In genomic region chr10:17649836-17650235, GRCh38 we compare ENCODE assay signal across 15 cellular contexts. TPM values are rescaled to one million over a fixed set of nuclear protein-coding genes. Genes with fewer than 3 reads are reported as not detected.
DNase-seq lines count a peak whose midpoint lies in the region; ATAC-seq, FAIRE-seq and TF ChIP-seq lines count a peak whose summit lies in the region.
"Had no signal": no experiment of that assay in that cellular context is flagged by ENCODE, and none has a peak within 500 bp of the region (broad histone marks: within the 10 kb centered on the region; RNA-seq: fewer than 3 reads in every experiment).

No MANE protein-coding gene starts in this region.

- H3K4me1 ChIP-seq in HepG2 (ENCODE audit: insufficient read depth, low read length) (peaks cover 85% of the 10 kb centered on the region), right lobe of liver (peaks cover 0 to 14% (median 6%) of the 10 kb centered on the region in 4 donors), iPS-20b (ENCODE audit: insufficient read depth, low read length) (peaks cover 18% of the 10 kb centered on the region; the same call in 1 of the 2 replicates), MM.1S (ENCODE audit: low read length) (peaks cover 13% of the 10 kb centered on the region)

- POLR2A ChIA-PET in HepG2 (lab: Yijun Ruan, JAX) = interaction anchor here (1.4 to 2.8 kb wide), 3 partner anchors 13 to 33 kb away, joined by 4 to 18 read pairs (median 5); partner anchors contain the start of gene HACD1
- POLR2A ChIA-PET in activated CD8-positive, alpha-beta T cell treated with anti-CD3 and anti-CD28 coated beads, Interleukin-2, amount 10 ng/mL, durations not matched to agents 7 days and 5 days (lab: Charles Lee) = no interaction called here
- POLR2A ChIA-PET in GM10248 (lab: Yijun Ruan, JAX) = no interaction called here

- H3K9ac ChIP-seq in HepG2 (ENCODE audit: insufficient read depth, low read depth, low read length) (peak overlapping the region; percentile 77), iPS-20b (ENCODE audit: low read depth, low read length) (peak overlapping the region; percentile 79; the same call in 1 of the 2 replicates), MM.1S (ENCODE audit: low read length) (no peak overlapping the region)

- H3K27me3 ChIP-seq in HepG2 (ENCODE audit: control insufficient read depth in 1 of 2, insufficient read depth in 2 of 2, low read length in 2 of 2) (no peaks in the 10 kb centered on the region; a peak in 1 of 5 replicates), right lobe of liver (no peaks in the 10 kb centered on the region), iPS-20b (ENCODE audit: insufficient read depth, low read length) (no peaks in the 10 kb centered on the region), MM.1S (replicated peaks; ENCODE audit: insufficient read depth, low read length) (no peaks in the 10 kb centered on the region)
- H3K27me3 ChIP-seq: transverse colon had no signal

- TF ChIP-seq CTCF in HepG2 (CRISPR knock-in tag; IDR thresholded peaks at IDR 0.05) (no peak), right lobe of liver (IDR thresholded peaks at IDR 0.05) (no peak), GM10248 (IDR thresholded peaks at IDR 0.05; ENCODE audit: control extremely low read depth, extremely low read depth, low read depth, missing control alignments) (no peak), MM.1S (IDR thresholded peaks at IDR 0.05; ENCODE audit: low read length) (no peak)

- TF ChIP-seq EP300 in HepG2 (IDR thresholded peaks at IDR 0.05; ENCODE audit: low read depth in 2 of 2, low read length in 2 of 2) (no peak), HepG2 (CRISPR knock-in tag; IDR thresholded peaks at IDR 0.05; ENCODE audit: borderline replicate concordance) (no peak)

- CTCF ChIA-PET in HepG2 (lab: Yijun Ruan, JAX; ENCODE audit: low intra/inter-chr PET ratio, low total read pairs) (no interaction called here), GM10248 (lab: Yijun Ruan, JAX) (interaction anchor here (2.9 kb wide), 1 partner anchor 25 kb away, joined by 12 read pairs; no protein-coding TSS in a partner anchor)
- CTCF ChIA-PET in activated CD8-positive, alpha-beta T cell treated with anti-CD3 and anti-CD28 coated beads, Interleukin-2, amount 10 ng/mL, durations not matched to agents 7 days and 5 days (lab: Charles Lee) = no interaction called here

- H3K4me2 ChIP-seq in HepG2 (ENCODE audit: low read depth, low read length) (peak overlapping the region; percentile 82), MM.1S (ENCODE audit: low read depth, low read length) (no peak overlapping the region)

- DNase-seq in HepG2 (ENCODE audit: low spot score) = no peak
- DNase-seq in right lobe of liver = no peak
- no peak for DNase-seq in activated CD8-positive, alpha-beta T cell treated with anti-CD3 and anti-CD28 coated beads, Interleukin-2, amount 10 ng/mL, durations not matched to agents 7 days and 5 days
- no peak for DNase-seq in GM10248 (ENCODE audit: extremely low spot score)
- DNase-seq in MM.1S = no peak
- no peak for DNase-seq in NCI-H345 treated with DMSO at 0.1 percent for 48 hours (lab: John Stamatoyannopoulos, UW; ENCODE audit: unreplicated experiment)
- DNase-seq: activated CD8-positive, alpha-beta memory T cell treated with anti-CD3 and anti-CD28 coated beads, Interleukin-2, amount 10 ng/mL, durations not matched to agents 7 days and 5 days; lower lobe of right lung; NCI-H1930; NCI-H82; transverse colon had no signal

- in situ Hi-C loops in HepG2 (cut with HindIII; ENCODE audit: extremely low pct_ligation_motif_present, low pct_unique_long_range_greater_than_20kb) = loop anchor here (25.0 kb wide), 1 partner anchor 1012 kb away; the partner anchor contains the start of genes ARL5B and NSUN6

- ATAC-seq in HepG2 = no peak
- ATAC-seq in right lobe of liver = no peak
- ATAC-seq in activated CD8-positive, alpha-beta T cell treated with anti-CD3 and anti-CD28 coated beads, Interleukin-2, amount 10 ng/mL, durations not matched to agents 7 days and 5 days = no peak
- ATAC-seq in HG02852 (IDR thresholded peaks at IDR 0.05; ENCODE audit: unreplicated experiment) = no peak
- ATAC-seq: activated CD8-positive, alpha-beta memory T cell treated with anti-CD3 and anti-CD28 coated beads, Interleukin-2, amount 10 ng/mL, durations not matched to agents 7 days and 5 days; activated naive CD4-positive, alpha-beta T cell treated with anti-CD3 and anti-CD28 coated beads, Interleukin-2, amount 50 U/mL, for 72 hours; GM12878; lower lobe of right lung had no signal

- H3K9me3 Mint-ChIP-seq in activated CD8-positive, alpha-beta T cell treated with anti-CD3 and anti-CD28 coated beads, Interleukin-2, amount 10 ng/mL, durations not matched to agents 7 days and 5 days (ENCODE audit: insufficient read depth) = peaks cover 31% of the 10 kb centered on the region

- H3K36me3 ChIP-seq in HepG2 (replicated peaks in 1 of 2; ENCODE audit: control insufficient read depth in 1 of 2, insufficient read depth in 2 of 2, low read length in 2 of 2) (no peaks in the 10 kb centered on the region; a peak in 2 of 5 replicates), right lobe of liver (no peaks in the 10 kb centered on the region), iPS-20b (ENCODE audit: insufficient read depth, low read depth, low read length) (peaks cover 16% of the 10 kb centered on the region), MM.1S (replicated peaks; ENCODE audit: insufficient read depth, low read length) (peaks cover 4% of the 10 kb centered on the region; the same call in 1 of the 2 replicates)
- H3K36me3 ChIP-seq: lower lobe of right lung had no signal

- no peaks in the 10 kb centered on the region; the same call in 1 of the 2 replicates for H4K20me1 ChIP-seq in HepG2 (ENCODE audit: insufficient read depth, low read length)
- no peaks in the 10 kb centered on the region for H4K20me1 ChIP-seq in MM.1S (ENCODE audit: insufficient read depth, low read length)

- no peak overlapping the region for H2AFZ ChIP-seq in HepG2 (ENCODE audit: low read length)
- H2AFZ ChIP-seq in MM.1S (ENCODE audit: low read length) = no peak overlapping the region

- intact Hi-C loops in HepG2 (cut with micrococcal nuclease; ENCODE audit: unreplicated experiment) = loop anchor here (2.0 kb wide), 1 partner anchor 21 kb away; no protein-coding TSS in a partner anchor
- intact Hi-C loops in right lobe of liver (cut with DNase I) = no loop called here

- H3K9me3 ChIP-seq in HepG2 (ENCODE audit: low read length) = peaks cover 7% of the 10 kb centered on the region
- H3K9me3 ChIP-seq in right lobe of liver = no peaks in the 10 kb centered on the region
- H3K9me3 ChIP-seq in iPS-20b (ENCODE audit: insufficient read depth, low read depth, low read length) = peaks cover 15% of the 10 kb centered on the region
- H3K9me3 ChIP-seq in MM.1S (replicated peaks; ENCODE audit: insufficient read depth, low read length) = no peaks in the 10 kb centered on the region
- H3K9me3 ChIP-seq: lower lobe of right lung, transverse colon had no signal

- no TSS peak for BruUV-seq in HepG2 (replicated peaks; lab: Mats Ljungman, UMichigan)

- no peaks in the 10 kb centered on the region for H3F3A ChIP-seq in MM.1S (ENCODE audit: insufficient read depth, low read length)

- H3K27ac ChIP-seq in HepG2 (ENCODE audit: extremely low read length, insufficient read depth, low read length) = peak overlapping the region; percentile 98
- H3K27ac ChIP-seq in right lobe of liver = no peak overlapping the region
- no peak overlapping the region for H3K27ac ChIP-seq in iPS-20b (ENCODE audit: low read length)
- no peak overlapping the region for H3K27ac ChIP-seq in MM.1S (ENCODE audit: low read length)
- H3K27ac ChIP-seq: lower lobe of right lung, transverse colon had no signal

- no peak for FAIRE-seq in HepG2 (lab: Jason Lieb, UNC)
- FAIRE-seq: GM12878 had no signal

- no peak overlapping the region for H3K4me3 Mint-ChIP-seq in activated CD8-positive, alpha-beta T cell treated with anti-CD3 and anti-CD28 coated beads, Interleukin-2, amount 10 ng/mL, durations not matched to agents 7 days and 5 days

- no peaks in the 10 kb centered on the region for H3K9me2 ChIP-seq in MM.1S (replicated peaks; ENCODE audit: insufficient read depth, low read length)

- H3K36me3 Mint-ChIP-seq in activated CD8-positive, alpha-beta T cell treated with anti-CD3 and anti-CD28 coated beads, Interleukin-2, amount 10 ng/mL, durations not matched to agents 7 days and 5 days (ENCODE audit: low read depth) = peaks cover 77% of the 10 kb centered on the region

- H3K4me3 ChIP-seq in HepG2 (replicated peaks in 1 of 3; ENCODE audit: insufficient read depth in 1 of 3, low read depth in 2 of 3, low read length in 3 of 3) (peak overlapping the region in 1 of 3 experiments; percentile 51; a peak in 2 of 6 replicates), right lobe of liver (no peak overlapping the region), iPS-20b (ENCODE audit: low read length) (no peak overlapping the region), MM.1S (ENCODE audit: low read length) (no peak overlapping the region)
- H3K4me3 ChIP-seq: GM12878, lower lobe of right lung, transverse colon had no signal

- TF ChIP-seq POLR2A in HepG2 (IDR thresholded peaks at IDR 0.05; ENCODE audit: insufficient read depth in 1 of 2, low read depth in 2 of 2, low read length in 2 of 2) (no peak), right lobe of liver (IDR thresholded peaks at IDR 0.05) (no peak)

- no peaks in the 10 kb centered on the region for H3K27me3 Mint-ChIP-seq in activated CD8-positive, alpha-beta T cell treated with anti-CD3 and anti-CD28 coated beads, Interleukin-2, amount 10 ng/mL, durations not matched to agents 7 days and 5 days (ENCODE audit: low read depth)
- H3K27me3 Mint-ChIP-seq: activated CD8-positive, alpha-beta memory T cell treated with anti-CD3 and anti-CD28 coated beads, Interleukin-2, amount 10 ng/mL, durations not matched to agents 7 days and 5 days had no signal

- H3K4me1 Mint-ChIP-seq in activated CD8-positive, alpha-beta T cell treated with anti-CD3 and anti-CD28 coated beads, Interleukin-2, amount 10 ng/mL, durations not matched to agents 7 days and 5 days (ENCODE audit: low read depth) = peaks cover 79% of the 10 kb centered on the region

- TF ChIP-seq RAD21 in HepG2 (CRISPR knock-in tag; IDR thresholded peaks at IDR 0.05) = no peak

- peak overlapping the region; percentile 25 for H3K27ac Mint-ChIP-seq in activated CD8-positive, alpha-beta T cell treated with anti-CD3 and anti-CD28 coated beads, Interleukin-2, amount 10 ng/mL, durations not matched to agents 7 days and 5 days

- H3K79me2 ChIP-seq in HepG2 (ENCODE audit: insufficient read depth, low read length) (peaks cover 96% of the 10 kb centered on the region), MM.1S (ENCODE audit: low read length) (peaks cover 98% of the 10 kb centered on the region)

- WGBS in HepG2 (ENCODE audit: low lambda C conversion rate) = 61% methylated on average over 2 of the region's 2 CpGs
- no CpG with 5 or more reads among the region's 2 CpGs for WGBS in right lobe of liver (ENCODE audit: insufficient coverage, low coverage, low lambda C conversion rate, missing lambda C conversion rate)

RNA-seq across cellular contexts. Expression of gene STAM, which starts 5.9 kb away (rescaled TPM):
- total RNA-seq in HepG2 (2016; rRNA removed; fragmentation: Illumina TruSeq; extraction: Trizol) = 25.1 and 31.7 TPM in 2 replicates
- 5.4 TPM in 2 replicates for total RNA-seq in HepG2 (2016; cell fraction: cytosol; rRNA removed; fragmentation: Illumina TruSeq; extraction: Trizol; ENCODE audit: low read depth)
- 26.6 and 29.6 TPM in 2 replicates for total RNA-seq in HepG2 (2016; cell fraction: insoluble cytoplasmic fraction; rRNA removed; fragmentation: Illumina TruSeq; extraction: Trizol)
- total RNA-seq in HepG2 (2016; cell fraction: membrane; rRNA removed; fragmentation: Illumina TruSeq; extraction: Trizol) = 11.2 and 11.3 TPM in 2 replicates
- 37.3 and 38.6 TPM in 2 replicates for total RNA-seq in HepG2 (2016; cell fraction: nucleus; rRNA removed; fragmentation: Illumina TruSeq; extraction: Trizol)
- polyA plus RNA-seq in HepG2 (2011; rRNA removed) = 17.7 and 19.5 TPM in 2 replicates
- polyA plus RNA-seq in HepG2 (2011; cell fraction: cytosol; rRNA removed) = 15.3 and 21.5 TPM in 2 replicates
- polyA plus RNA-seq in HepG2 (2011; cell fraction: nucleus; rRNA removed) = 10.6 and 11.9 TPM in 2 replicates
- 15.8 and 19.6 TPM in 2 replicates for polyA plus RNA-seq in HepG2 (2012)
- 1.7 and 2.0 TPM in 2 replicates for polyA plus RNA-seq in HepG2 (2016; cell fraction: cytosol; fragmentation: Illumina TruSeq; extraction: Trizol; ENCODE audit: low read depth)
- polyA plus RNA-seq in HepG2 (2016; cell fraction: insoluble cytoplasmic fraction; fragmentation: Illumina TruSeq; extraction: Trizol; ENCODE audit: low read depth) = 34.4 and 39.5 TPM in 2 replicates
- 5.8 and 6.3 TPM in 2 replicates for polyA plus RNA-seq in HepG2 (2016; cell fraction: membrane; fragmentation: Illumina TruSeq; extraction: Trizol; ENCODE audit: low read depth)
- polyA plus RNA-seq in HepG2 (2016; cell fraction: nucleus; fragmentation: Illumina TruSeq; extraction: Trizol; ENCODE audit: insufficient read depth, low read depth) = 24.4 and 25.4 TPM in 2 replicates
- 22.5 and 30.1 TPM in 2 replicates for polyA minus RNA-seq in HepG2 (2011; rRNA and poly(A)+ RNA removed; ENCODE audit: low replicate concordance)
- polyA minus RNA-seq in HepG2 (2011; cell fraction: cytosol; rRNA and poly(A)+ RNA removed) = 20.3 and 26.5 TPM in 2 replicates
- polyA minus RNA-seq in HepG2 (2011; cell fraction: nucleus; rRNA and poly(A)+ RNA removed) = 95.6 and 102 TPM in 2 replicates
- 10 to 100 TPM in 2 of 6 experiments, 1 to 10 TPM in 4; 7.9 to 13.4 (median 8.2) TPM for total RNA-seq in right lobe of liver
- 10 to 100 TPM; 20.8 to 21.9 TPM for total RNA-seq in activated CD8-positive, alpha-beta T cell treated with anti-CD3 and anti-CD28 coated beads, Interleukin-2, amount 10 ng/mL, durations not matched to agents 7 days and 5 days

RNA-seq across cellular contexts. Expression of gene HACD1, which starts 32.7 kb away (rescaled TPM):
- total RNA-seq in HepG2 (2016; rRNA removed; fragmentation: Illumina TruSeq; extraction: Trizol) = 31.7 and 47.6 TPM in 2 replicates
- total RNA-seq in HepG2 (2016; cell fraction: cytosol; rRNA removed; fragmentation: Illumina TruSeq; extraction: Trizol; ENCODE audit: low read depth) = 24.9 and 27.9 TPM in 2 replicates
- 34.4 and 46.4 TPM in 2 replicates for total RNA-seq in HepG2 (2016; cell fraction: insoluble cytoplasmic fraction; rRNA removed; fragmentation: Illumina TruSeq; extraction: Trizol)
- 36.8 and 37.9 TPM in 2 replicates for total RNA-seq in HepG2 (2016; cell fraction: membrane; rRNA removed; fragmentation: Illumina TruSeq; extraction: Trizol)
- 41.2 and 41.6 TPM in 2 replicates for total RNA-seq in HepG2 (2016; cell fraction: nucleus; rRNA removed; fragmentation: Illumina TruSeq; extraction: Trizol)
- polyA plus RNA-seq in HepG2 (2011; rRNA removed) = 34.2 and 43.4 TPM in 2 replicates
- polyA plus RNA-seq in HepG2 (2011; cell fraction: cytosol; rRNA removed) = 12.3 and 17.0 TPM in 2 replicates
- 16.5 and 23.0 TPM in 2 replicates for polyA plus RNA-seq in HepG2 (2011; cell fraction: nucleus; rRNA removed)
- 24.3 and 26.8 TPM in 2 replicates for polyA plus RNA-seq in HepG2 (2012)
- polyA plus RNA-seq in HepG2 (2016; cell fraction: cytosol; fragmentation: Illumina TruSeq; extraction: Trizol; ENCODE audit: low read depth) = 37.7 and 37.9 TPM in 2 replicates
- polyA plus RNA-seq in HepG2 (2016; cell fraction: insoluble cytoplasmic fraction; fragmentation: Illumina TruSeq; extraction: Trizol; ENCODE audit: low read depth) = 30.1 and 31.0 TPM in 2 replicates
- polyA plus RNA-seq in HepG2 (2016; cell fraction: membrane; fragmentation: Illumina TruSeq; extraction: Trizol; ENCODE audit: low read depth) = 31.9 and 36.7 TPM in 2 replicates
- 55.5 and 64.1 TPM in 2 replicates for polyA plus RNA-seq in HepG2 (2016; cell fraction: nucleus; fragmentation: Illumina TruSeq; extraction: Trizol; ENCODE audit: insufficient read depth, low read depth)
- 22.0 and 22.8 TPM in 2 replicates for polyA minus RNA-seq in HepG2 (2011; rRNA and poly(A)+ RNA removed; ENCODE audit: low replicate concordance)
- 12.8 and 18.0 TPM in 2 replicates for polyA minus RNA-seq in HepG2 (2011; cell fraction: cytosol; rRNA and poly(A)+ RNA removed)
- polyA minus RNA-seq in HepG2 (2011; cell fraction: nucleus; rRNA and poly(A)+ RNA removed) = 23.7 and 24.9 TPM in 2 replicates
- total RNA-seq in right lobe of liver = 1 to 10 TPM in 5 of 6 experiments, under 1 TPM in 1; 0.79 to 6.4 (median 1.7) TPM
- 1 to 10 TPM in 1 of 2 experiments, under 1 TPM in 1; 0.40 to 1.1 TPM for total RNA-seq in activated CD8-positive, alpha-beta T cell treated with anti-CD3 and anti-CD28 coated beads, Interleukin-2, amount 10 ng/mL, durations not matched to agents 7 days and 5 days
